18 cellular contexts compared by ENCODE assay signal in genomic region chr9:6549106-6549505, GRCh38.
A peak's percentile ranks its signal among the peaks of the same experiment; 100 is the strongest.
DNase-seq lines count a peak whose midpoint lies in the region; ATAC-seq and TF ChIP-seq lines count a peak whose summit lies in the region.
"Had no signal": no experiment of that assay in that cellular context is flagged by ENCODE, and none has a peak within 500 bp of the region (broad histone marks: within the 10 kb centered on the region; RNA-seq: fewer than 3 reads in every experiment).

No MANE protein-coding gene starts in this region.

- no peaks in the 10 kb centered on the region for H3K9me3 ChIP-seq in psoas muscle
- H3K9me3 ChIP-seq: MG63, pancreas, thyroid gland had no signal

- H3K4me1 ChIP-seq in psoas muscle: no peaks in the 10 kb centered on the region
- H3K4me1 ChIP-seq: pancreas had no signal

- no peak for TF ChIP-seq CTCF in psoas muscle (IDR thresholded peaks at IDR 0.05)

- DNase-seq in DMS79 treated with DMSO at 0.1 percent for 48 hours (lab: John Stamatoyannopoulos, UW) (peak; percentile 72), NCI-H146 (lab: John Stamatoyannopoulos, UW) (peak; percentile 96), NCI-H774 (lab: John Stamatoyannopoulos, UW) (peak; percentile 90), myocyte (ENCODE audit: low read depth) (peak; percentile 70), psoas muscle (no peak), SKM-1 (lab: John Stamatoyannopoulos, UW; ENCODE audit: unreplicated experiment) (no peak)
- no peak for DNase-seq in activated CD4-positive, alpha-beta T cell treated with anti-CD3 and anti-CD28 coated beads for 4 hours
- no peak for DNase-seq in activated naive CD4-positive, alpha-beta T cell (lab: John Stamatoyannopoulos, UW)
- DNase-seq: activated CD4-positive, CD25-positive, alpha-beta regulatory T cell; activated CD8-positive, alpha-beta memory T cell treated with anti-CD3 and anti-CD28 coated beads, Interleukin-2, amount 10 ng/mL, durations not matched to agents 7 days and 5 days; activated effector memory CD4-positive, alpha-beta T cell treated with anti-CD3 and anti-CD28 coated beads, Interleukin-2, amount 50 U/mL, for 16 hours; foreskin keratinocyte; MG63; midbrain; pancreas; small intestine; T-helper 2 cell; thyroid gland had no signal

- H3K27ac ChIP-seq in psoas muscle: no peak overlapping the region
- H3K27ac ChIP-seq: foreskin keratinocyte, pancreas, thyroid gland had no signal

- no peak for ATAC-seq in psoas muscle
- ATAC-seq: activated CD8-positive, alpha-beta memory T cell treated with anti-CD3 and anti-CD28 coated beads, Interleukin-2, amount 10 ng/mL, durations not matched to agents 7 days and 5 days; foreskin keratinocyte; pancreas had no signal

- H3K4me3 ChIP-seq in psoas muscle: no peak overlapping the region
- H3K4me3 ChIP-seq: MG63, pancreas, thyroid gland had no signal

- intact Hi-C loops in psoas muscle (cut with DNase I): no loop called here

- H3K36me3 ChIP-seq in psoas muscle (ENCODE audit: insufficient read depth in 1 of 2, low read depth in 1 of 2): no peaks in the 10 kb centered on the region
- H3K36me3 ChIP-seq: MG63, pancreas, thyroid gland had no signal

- no peaks in the 10 kb centered on the region for H3K27me3 ChIP-seq in psoas muscle (ENCODE audit: insufficient read depth in 3 of 3, low read length in 2 of 3)
- H3K27me3 ChIP-seq: foreskin keratinocyte, MG63, pancreas, thyroid gland had no signal

- 46 to 54% (median 50%) methylated on average over 7 of the region's 7 CpGs for WGBS in psoas muscle, 3 donors

Comparison
In these comparisons a context has a peak if more than half of its experiments do, and no peak if none do; other contexts are left out.
1. DNase-seq: peak in DMS79 treated with DMSO at 0.1 percent for 48 hours (single experiment), NCI-H146 (single experiment), NCI-H774 (single experiment) and myocyte (single experiment); none in psoas muscle (0 of 2), activated CD4-positive, alpha-beta T cell treated with anti-CD3 and anti-CD28 coated beads for 4 hours (0 of 2), activated naive CD4-positive, alpha-beta T cell (0 of 4) and SKM-1 (single experiment).